In genomic region chr2:152175368-152176112, GRCh38 we compare ENCODE assay signal across 1 cellular context.
TF ChIP-seq lines count a peak whose summit lies in the region.

TSS of gene STAM2 (minus strand) at chr2:152175763. CDS start at chr2:152175642, 121 bp downstream.

TF ChIP-seq in HepG2, 621 proteins besides CTCF, POLR2A, EP300 and RAD21 (continued from another document and continues in another):
- TF ChIP-seq, protein P1, sequence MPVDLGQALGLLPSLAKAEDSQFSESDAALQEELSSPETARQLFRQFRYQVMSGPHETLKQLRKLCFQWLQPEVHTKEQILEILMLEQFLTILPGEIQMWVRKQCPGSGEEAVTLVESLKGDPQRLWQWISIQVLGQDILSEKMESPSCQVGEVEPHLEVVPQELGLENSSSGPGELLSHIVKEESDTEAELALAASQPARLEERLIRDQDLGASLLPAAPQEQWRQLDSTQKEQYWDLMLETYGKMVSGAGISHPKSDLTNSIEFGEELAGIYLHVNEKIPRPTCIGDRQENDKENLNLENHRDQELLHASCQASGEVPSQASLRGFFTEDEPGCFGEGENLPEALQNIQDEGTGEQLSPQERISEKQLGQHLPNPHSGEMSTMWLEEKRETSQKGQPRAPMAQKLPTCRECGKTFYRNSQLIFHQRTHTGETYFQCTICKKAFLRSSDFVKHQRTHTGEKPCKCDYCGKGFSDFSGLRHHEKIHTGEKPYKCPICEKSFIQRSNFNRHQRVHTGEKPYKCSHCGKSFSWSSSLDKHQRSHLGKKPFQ (CRISPR knock-in tag; IDR thresholded peaks at IDR 0.05; ENCODE audit: insufficient replicate concordance) = peak; percentile 81
- no peak; the same call in 1 of the 2 replicates for TF ChIP-seq HOMEZ (CRISPR knock-in tag; IDR thresholded peaks at IDR 0.05; ENCODE audit: low read depth)
- TF ChIP-seq, protein P2, sequence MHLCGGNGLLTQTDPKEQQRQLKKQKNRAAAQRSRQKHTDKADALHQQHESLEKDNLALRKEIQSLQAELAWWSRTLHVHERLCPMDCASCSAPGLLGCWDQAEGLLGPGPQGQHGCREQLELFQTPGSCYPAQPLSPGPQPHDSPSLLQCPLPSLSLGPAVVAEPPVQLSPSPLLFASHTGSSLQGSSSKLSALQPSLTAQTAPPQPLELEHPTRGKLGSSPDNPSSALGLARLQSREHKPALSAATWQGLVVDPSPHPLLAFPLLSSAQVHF (CRISPR knock-in tag; IDR thresholded peaks at IDR 0.05) = peak; percentile 28; the same call in 1 of the 2 replicates
- peak; percentile 87; the same call in 1 of the 2 replicates for TF ChIP-seq SATB2 (CRISPR knock-in tag; IDR thresholded peaks at IDR 0.05)
- TF ChIP-seq MIER2 (CRISPR knock-in tag; IDR thresholded peaks at IDR 0.05) = peak; percentile 71
- TF ChIP-seq SMC3 (IDR thresholded peaks at IDR 0.05; ENCODE audit: low read length) = peak; percentile 56; the same call in 1 of the 2 replicates
- peak; percentile 57; the same call in 1 of the 2 replicates for TF ChIP-seq HIC2 (CRISPR knock-in tag; IDR thresholded peaks at IDR 0.05; ENCODE audit: low read depth)
- no peak for TF ChIP-seq TEAD3 (CRISPR knock-in tag; optimal IDR thresholded peaks at IDR 0.05; ENCODE audit: borderline replicate concordance)
- peak; percentile 28 for TF ChIP-seq CBX1 (IDR thresholded peaks at IDR 0.05; ENCODE audit: low read depth)
- TF ChIP-seq ZNF577 (CRISPR knock-in tag; IDR thresholded peaks at IDR 0.05; ENCODE audit: borderline replicate concordance, low read depth) = 0 out of 2 replicates have a peak, but pooled peaks have one; percentile 5
- peak; percentile 94 for TF ChIP-seq XRCC5 (optimal IDR thresholded peaks at IDR 0.05; ENCODE audit: low read length)
- TF ChIP-seq ATAD3A (CRISPR knock-in tag; IDR thresholded peaks at IDR 0.05) = peak; percentile 32; the same call in 1 of the 2 replicates
- TF ChIP-seq NFYC (CRISPR knock-in tag; IDR thresholded peaks at IDR 0.05) = 0 out of 2 replicates have a peak, but pooled peaks have one; percentile 23
- no peak for TF ChIP-seq HNRNPK (IDR thresholded peaks at IDR 0.05; ENCODE audit: low read depth, low read length, poor library complexity, severe bottlenecking)
- TF ChIP-seq ZBTB7B (CRISPR knock-in tag; IDR thresholded peaks at IDR 0.05) = peak; percentile 83
- peak; percentile 97 for TF ChIP-seq POLR2G (IDR thresholded peaks at IDR 0.05; ENCODE audit: low read depth, low read length)
- peak; percentile 83 for TF ChIP-seq MEF2D (CRISPR knock-in tag; IDR thresholded peaks at IDR 0.05)
- TF ChIP-seq, protein P3, sequence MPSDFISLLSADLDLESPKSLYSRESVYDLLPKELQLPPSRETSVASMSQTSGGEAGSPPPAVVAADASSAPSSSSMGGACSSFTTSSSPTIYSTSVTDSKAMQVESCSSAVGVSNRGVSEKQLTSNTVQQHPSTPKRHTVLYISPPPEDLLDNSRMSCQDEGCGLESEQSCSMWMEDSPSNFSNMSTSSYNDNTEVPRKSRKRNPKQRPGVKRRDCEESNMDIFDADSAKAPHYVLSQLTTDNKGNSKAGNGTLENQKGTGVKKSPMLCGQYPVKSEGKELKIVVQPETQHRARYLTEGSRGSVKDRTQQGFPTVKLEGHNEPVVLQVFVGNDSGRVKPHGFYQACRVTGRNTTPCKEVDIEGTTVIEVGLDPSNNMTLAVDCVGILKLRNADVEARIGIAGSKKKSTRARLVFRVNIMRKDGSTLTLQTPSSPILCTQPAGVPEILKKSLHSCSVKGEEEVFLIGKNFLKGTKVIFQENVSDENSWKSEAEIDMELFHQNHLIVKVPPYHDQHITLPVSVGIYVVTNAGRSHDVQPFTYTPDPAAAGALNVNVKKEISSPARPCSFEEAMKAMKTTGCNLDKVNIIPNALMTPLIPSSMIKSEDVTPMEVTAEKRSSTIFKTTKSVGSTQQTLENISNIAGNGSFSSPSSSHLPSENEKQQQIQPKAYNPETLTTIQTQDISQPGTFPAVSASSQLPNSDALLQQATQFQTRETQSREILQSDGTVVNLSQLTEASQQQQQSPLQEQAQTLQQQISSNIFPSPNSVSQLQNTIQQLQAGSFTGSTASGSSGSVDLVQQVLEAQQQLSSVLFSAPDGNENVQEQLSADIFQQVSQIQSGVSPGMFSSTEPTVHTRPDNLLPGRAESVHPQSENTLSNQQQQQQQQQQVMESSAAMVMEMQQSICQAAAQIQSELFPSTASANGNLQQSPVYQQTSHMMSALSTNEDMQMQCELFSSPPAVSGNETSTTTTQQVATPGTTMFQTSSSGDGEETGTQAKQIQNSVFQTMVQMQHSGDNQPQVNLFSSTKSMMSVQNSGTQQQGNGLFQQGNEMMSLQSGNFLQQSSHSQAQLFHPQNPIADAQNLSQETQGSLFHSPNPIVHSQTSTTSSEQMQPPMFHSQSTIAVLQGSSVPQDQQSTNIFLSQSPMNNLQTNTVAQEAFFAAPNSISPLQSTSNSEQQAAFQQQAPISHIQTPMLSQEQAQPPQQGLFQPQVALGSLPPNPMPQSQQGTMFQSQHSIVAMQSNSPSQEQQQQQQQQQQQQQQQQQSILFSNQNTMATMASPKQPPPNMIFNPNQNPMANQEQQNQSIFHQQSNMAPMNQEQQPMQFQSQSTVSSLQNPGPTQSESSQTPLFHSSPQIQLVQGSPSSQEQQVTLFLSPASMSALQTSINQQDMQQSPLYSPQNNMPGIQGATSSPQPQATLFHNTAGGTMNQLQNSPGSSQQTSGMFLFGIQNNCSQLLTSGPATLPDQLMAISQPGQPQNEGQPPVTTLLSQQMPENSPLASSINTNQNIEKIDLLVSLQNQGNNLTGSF (CRISPR knock-in tag; IDR thresholded peaks at IDR 0.05) = peak; percentile 78; the same call in 1 of the 2 replicates
- no peak for TF ChIP-seq PRPF4 (IDR thresholded peaks at IDR 0.05; ENCODE audit: low read depth, low read length, poor library complexity, severe bottlenecking)
- peak; percentile 98 for TF ChIP-seq KLF13 (CRISPR knock-in tag; IDR thresholded peaks at IDR 0.05)
- peak; percentile 9; the same call in 1 of the 2 replicates for TF ChIP-seq NR2F2 (IDR thresholded peaks at IDR 0.05; ENCODE audit: borderline replicate concordance, low read depth)
- no peak; the same call in 1 of the 2 replicates for TF ChIP-seq ZNF180 (CRISPR knock-in tag; IDR thresholded peaks at IDR 0.05; ENCODE audit: borderline replicate concordance, low read depth)
- TF ChIP-seq MAF1 (CRISPR knock-in tag; IDR thresholded peaks at IDR 0.05; ENCODE audit: borderline replicate concordance) = peak; percentile 88; the same call in 1 of the 2 replicates
- TF ChIP-seq ZFP90 (CRISPR knock-in tag; IDR thresholded peaks at IDR 0.05; ENCODE audit: borderline replicate concordance) = peak; percentile 99
- peak; percentile 84; the same call in 1 of the 2 replicates for TF ChIP-seq XBP1 (CRISPR knock-in tag; IDR thresholded peaks at IDR 0.05)
- TF ChIP-seq CERS6 (CRISPR knock-in tag; IDR thresholded peaks at IDR 0.05) = peak; percentile 82; the same call in 1 of the 2 replicates
- no peak for TF ChIP-seq NPAS2 (CRISPR knock-in tag; IDR thresholded peaks at IDR 0.05; ENCODE audit: borderline replicate concordance)
- TF ChIP-seq JDP2 (CRISPR knock-in tag; IDR thresholded peaks at IDR 0.05; ENCODE audit: borderline replicate concordance) = no peak; the same call in 1 of the 2 replicates
- TF ChIP-seq ATF4 (CRISPR knock-in tag; IDR thresholded peaks at IDR 0.05) = peak in 1 of 2 experiments; percentile 30; a peak in 2 of 4 replicates
- peak; percentile 36; the same call in 1 of the 2 replicates for TF ChIP-seq ZNF782 (CRISPR knock-in tag; IDR thresholded peaks at IDR 0.05; ENCODE audit: borderline replicate concordance)
- no peak; the same call in 1 of the 2 replicates for TF ChIP-seq ZNF121 (CRISPR knock-in tag; IDR thresholded peaks at IDR 0.05)
- TF ChIP-seq TSC22D2 (CRISPR knock-in tag; IDR thresholded peaks at IDR 0.05; ENCODE audit: borderline replicate concordance) = peak; percentile 33; the same call in 1 of the 2 replicates
- peak; percentile 92; the same call in 1 of the 2 replicates for TF ChIP-seq ZNF543 (CRISPR knock-in tag; IDR thresholded peaks at IDR 0.05)
- TF ChIP-seq ZSCAN9 (CRISPR knock-in tag; IDR thresholded peaks at IDR 0.05; ENCODE audit: borderline replicate concordance) = no peak
- peak; percentile 32; the same call in 1 of the 2 replicates for TF ChIP-seq ZNF629 (CRISPR knock-in tag; conservative IDR thresholded peaks at IDR 0.05)
- no peak for TF ChIP-seq BCLAF1 (IDR thresholded peaks at IDR 0.05)
- peak; percentile 94 for TF ChIP-seq ZBTB25 (CRISPR knock-in tag; IDR thresholded peaks at IDR 0.05)
- TF ChIP-seq GTF3A (CRISPR knock-in tag; conservative IDR thresholded peaks at IDR 0.05) = no peak
- peak; percentile 55; the same call in 1 of the 2 replicates for TF ChIP-seq ZNF263 (CRISPR knock-in tag; IDR thresholded peaks at IDR 0.05)
- peak; percentile 97 for TF ChIP-seq KDM2A (CRISPR knock-in tag; IDR thresholded peaks at IDR 0.05; ENCODE audit: borderline replicate concordance, low read depth)
- TF ChIP-seq GZF1 (CRISPR knock-in tag; IDR thresholded peaks at IDR 0.05) = peak; percentile 84; the same call in 1 of the 2 replicates
- no peak for TF ChIP-seq TERF1 (CRISPR knock-in tag; IDR thresholded peaks at IDR 0.05)
